Comparison of ENCODE assay signal across 8 cellular contexts in genomic region chr3:50602675-50603191, GRCh38. TPM values are rescaled to one million over a fixed set of nuclear protein-coding genes. Genes with fewer than 3 reads are reported as not detected.
DNase-seq lines count a peak whose midpoint lies in the region; FAIRE-seq and TF ChIP-seq lines count a peak whose summit lies in the region.

No MANE protein-coding gene starts in this region.

- no peak for FAIRE-seq in GM12891 (lab: Jason Lieb, UNC)

- H3K4me1 Mint-ChIP-seq in CD14-positive monocyte = peaks cover 88% of the 10 kb centered on the region

- H3K4me1 ChIP-seq in Peyer's patch (peaks cover 19 to 59% (median 29%) of the 10 kb centered on the region in 4 donors), parathyroid adenoma (peaks cover 63% of the 10 kb centered on the region), Karpas-422 (ENCODE audit: low read length) (no peaks in the 10 kb centered on the region)

- peaks cover 51 to 63% of the 10 kb centered on the region in 2 donors for H3K36me3 Mint-ChIP-seq in CD14-positive monocyte

- no peak overlapping the region for H3K4me3 Mint-ChIP-seq in CD14-positive monocyte

- peak overlapping the region in 6 of 7 donors; percentile 63 to 94 (median 89) for H3K27ac Mint-ChIP-seq in CD14-positive monocyte

- intact Hi-C loops in CD14-positive monocyte (cut with micrococcal nuclease) = no loop called here

- TF ChIP-seq CTCF in CD14-positive monocyte (IDR thresholded peaks at IDR 0.05) (no peak), Peyer's patch (IDR thresholded peaks at IDR 0.05) (no peak), parathyroid adenoma (IDR thresholded peaks at IDR 0.05) (no peak)

- H3K27ac ChIP-seq in Peyer's patch (peak overlapping the region; percentile 80 to 97 (median 96)), epithelial cell of prostate (peak overlapping the region; percentile 91), parathyroid adenoma (peak overlapping the region; percentile 100), Karpas-422 (ENCODE audit: low read length) (no peak overlapping the region)

- no peaks in the 10 kb centered on the region for H3K27me3 ChIP-seq in Peyer's patch
- H3K27me3 ChIP-seq in parathyroid adenoma (ENCODE audit: control insufficient read depth, insufficient read depth, low read length) = no peaks in the 10 kb centered on the region
- H3K27me3 ChIP-seq in Karpas-422 (ENCODE audit: low read length) = no peaks in the 10 kb centered on the region

- peaks cover 0 to 3% (median 0%) of the 10 kb centered on the region in 3 donors for H3K27me3 Mint-ChIP-seq in CD14-positive monocyte (ENCODE audit: low read depth in 3 of 3)

- TF ChIP-seq POLR2A in Peyer's patch (IDR thresholded peaks at IDR 0.05) (no peak), GM12891 (IDR thresholded peaks at IDR 0.05; ENCODE audit: low read depth, low read length) (no peak)

- no peaks in the 10 kb centered on the region for H3K9me3 Mint-ChIP-seq in CD14-positive monocyte

- DNase-seq in CD14-positive monocyte (ENCODE audit: low spot score) (no peak), Peyer's patch (no peak), epithelial cell of prostate (ENCODE audit: low read depth, low spot score) (no peak), Karpas-422 (no peak), AG08395 (ENCODE audit: low spot score) (no peak), GM12891 (ENCODE audit: insufficient read length, low spot score) (no peak), NCI-H1092 (lab: John Stamatoyannopoulos, UW) (no peak)

- H3K4me3 ChIP-seq in Peyer's patch = no peak overlapping the region
- H3K4me3 ChIP-seq in parathyroid adenoma (ENCODE audit: low read depth, low read length) = no peak overlapping the region
- no peak overlapping the region for H3K4me3 ChIP-seq in Karpas-422 (ENCODE audit: low read length)

- H4K20me1 ChIP-seq in Karpas-422 (ENCODE audit: insufficient read depth, low read depth, low read length) = no peaks in the 10 kb centered on the region

- H3K4me2 ChIP-seq in parathyroid adenoma (ENCODE audit: low read length) (peak overlapping the region; percentile 69), Karpas-422 (ENCODE audit: low read depth, low read length, poor library complexity, severe bottlenecking) (no peak overlapping the region)

- H3K9me3 ChIP-seq in Peyer's patch (no peaks in the 10 kb centered on the region), parathyroid adenoma (ENCODE audit: control insufficient read depth, low read length) (no peaks in the 10 kb centered on the region), Karpas-422 (ENCODE audit: low read length) (no peaks in the 10 kb centered on the region)

- H3K9me2 ChIP-seq in Karpas-422 (replicated peaks; ENCODE audit: insufficient read depth, low read length) = no peaks in the 10 kb centered on the region

- H3K36me3 ChIP-seq in Peyer's patch (peaks cover 0 to 26% (median 0%) of the 10 kb centered on the region in 3 donors), parathyroid adenoma (ENCODE audit: control insufficient read depth, insufficient read depth, low read length) (no peaks in the 10 kb centered on the region), Karpas-422 (ENCODE audit: insufficient read depth, low read length) (no peaks in the 10 kb centered on the region)

- H3K79me2 ChIP-seq in parathyroid adenoma (peaks cover 2% of the 10 kb centered on the region), Karpas-422 (ENCODE audit: low read length) (no peaks in the 10 kb centered on the region)

- H2AFZ ChIP-seq in parathyroid adenoma = peak overlapping the region; percentile 66
- no peak overlapping the region for H2AFZ ChIP-seq in Karpas-422 (ENCODE audit: low read length)

- H3K9ac ChIP-seq in parathyroid adenoma = peak overlapping the region; percentile 34
- no peak overlapping the region for H3K9ac ChIP-seq in Karpas-422 (ENCODE audit: low read length)

TF ChIP-seq in GM12891, 5 proteins besides CTCF, POLR2A, EP300 and RAD21:
- TF ChIP-seq SPI1 (IDR thresholded peaks at IDR 0.05; ENCODE audit: low read depth, low read length) (no peak), POLR2AphosphoS5 (IDR thresholded peaks at IDR 0.05; ENCODE audit: low read depth, low read length) (no peak), TAF1 (IDR thresholded peaks at IDR 0.05; ENCODE audit: low read depth, low read length) (no peak), PAX5 (IDR thresholded peaks at IDR 0.05; ENCODE audit: insufficient read depth, low read length, severe bottlenecking) (no peak), POU2F2 (IDR thresholded peaks at IDR 0.05; ENCODE audit: low read depth, low read length) (no peak)

RNA-seq across cellular contexts. Expression of gene CISH, which starts 8.8 kb away (rescaled TPM):
- 1 to 10 TPM; 2.9 to 6.2 TPM for polyA plus RNA-seq in CD14-positive monocyte
- total RNA-seq in Peyer's patch = 10 to 100 TPM in 3 of 4 donors, 1 to 10 TPM in 1; 9.7 to 13.5 (median 10.9) TPM
- not detected in 2 replicates for total RNA-seq in Karpas-422 (2014; rRNA removed; shearing (Covaris generic); ENCODE audit: low replicate concordance)
- 0.37 TPM for polyA plus RNA-seq in GM12891 (2012; ENCODE audit: low read depth, missing spikeins)

RNA-seq across cellular contexts. Expression of gene MAPKAPK3, which starts 14.2 kb away (rescaled TPM):
- polyA plus RNA-seq in CD14-positive monocyte = 100 to 1,000 TPM; 173 to 252 TPM
- total RNA-seq in Peyer's patch = 10 to 100 TPM; 25.6 to 44.0 (median 30.0) TPM
- total RNA-seq in Karpas-422 (2014; rRNA removed; shearing (Covaris generic); ENCODE audit: low replicate concordance) = 20.8 and 21.7 TPM in 2 replicates
- polyA plus RNA-seq in GM12891 (2012; ENCODE audit: low read depth, missing spikeins) = 10.0 TPM

RNA-seq across cellular contexts. Expression of gene HEMK1, which starts 33.4 kb away (rescaled TPM):
- 10 to 100 TPM; 12.1 to 14.0 TPM for polyA plus RNA-seq in CD14-positive monocyte
- 10 to 100 TPM in 3 of 4 donors, 1 to 10 TPM in 1; 8.6 to 15.3 (median 12.5) TPM for total RNA-seq in Peyer's patch
- total RNA-seq in Karpas-422 (2014; rRNA removed; shearing (Covaris generic); ENCODE audit: low replicate concordance) = 10.9 and 17.0 TPM in 2 replicates
- 10.5 TPM for polyA plus RNA-seq in GM12891 (2012; ENCODE audit: low read depth, missing spikeins)

RNA-seq across cellular contexts. Expression of gene C3orf18, which starts 35.2 kb away (rescaled TPM):
- under 1 TPM; 0.18 to 0.76 TPM for polyA plus RNA-seq in CD14-positive monocyte
- total RNA-seq in Peyer's patch = 10 to 100 TPM in 1 of 4 donors, 1 to 10 TPM in 2, not detected in 1; 1.1 to 26.4 (median 3.2) TPM
- 0.15 and 3.3 TPM in 2 replicates for total RNA-seq in Karpas-422 (2014; rRNA removed; shearing (Covaris generic); ENCODE audit: low replicate concordance)
- 0.83 TPM for polyA plus RNA-seq in GM12891 (2012; ENCODE audit: low read depth, missing spikeins)

Comparison
In these comparisons a context has a peak if more than half of its experiments do, and no peak if none do; other contexts are left out.
1. RNA of gene CISH, which starts 8.8 kb away (total RNA-seq): 9.7 to 13.5 TPM in Peyer's patch; not detected in Karpas-422; every median in the first group is over 10 times any median in the second.